ENCODE assay signal across 1 cellular context in the genomic region with DNA sequence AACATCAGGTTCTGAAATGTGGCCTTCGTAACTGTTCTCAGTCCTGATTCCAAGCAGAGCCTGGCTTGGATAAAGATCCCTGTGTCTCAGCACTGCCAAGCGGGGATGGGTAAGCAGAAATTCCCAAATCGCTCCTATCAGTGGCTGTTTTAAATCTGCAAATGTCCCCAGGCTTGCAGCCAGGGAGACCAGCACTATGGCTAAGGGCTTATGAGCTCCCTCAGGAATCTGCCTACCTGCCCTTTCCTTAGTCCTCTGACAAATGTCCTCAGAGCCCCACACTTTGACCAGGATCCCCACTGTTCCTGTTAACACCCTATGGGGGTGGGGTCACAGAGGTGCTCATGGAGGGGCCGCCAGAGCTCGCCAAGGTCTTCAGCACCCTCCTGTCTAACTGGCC.
TF ChIP-seq lines count a peak whose summit lies in the region.

No MANE protein-coding gene starts in this region.

TF ChIP-seq in GM23338, 12 proteins besides CTCF, POLR2A, EP300 and RAD21 (continued from another document):
- TF ChIP-seq, protein P1, sequence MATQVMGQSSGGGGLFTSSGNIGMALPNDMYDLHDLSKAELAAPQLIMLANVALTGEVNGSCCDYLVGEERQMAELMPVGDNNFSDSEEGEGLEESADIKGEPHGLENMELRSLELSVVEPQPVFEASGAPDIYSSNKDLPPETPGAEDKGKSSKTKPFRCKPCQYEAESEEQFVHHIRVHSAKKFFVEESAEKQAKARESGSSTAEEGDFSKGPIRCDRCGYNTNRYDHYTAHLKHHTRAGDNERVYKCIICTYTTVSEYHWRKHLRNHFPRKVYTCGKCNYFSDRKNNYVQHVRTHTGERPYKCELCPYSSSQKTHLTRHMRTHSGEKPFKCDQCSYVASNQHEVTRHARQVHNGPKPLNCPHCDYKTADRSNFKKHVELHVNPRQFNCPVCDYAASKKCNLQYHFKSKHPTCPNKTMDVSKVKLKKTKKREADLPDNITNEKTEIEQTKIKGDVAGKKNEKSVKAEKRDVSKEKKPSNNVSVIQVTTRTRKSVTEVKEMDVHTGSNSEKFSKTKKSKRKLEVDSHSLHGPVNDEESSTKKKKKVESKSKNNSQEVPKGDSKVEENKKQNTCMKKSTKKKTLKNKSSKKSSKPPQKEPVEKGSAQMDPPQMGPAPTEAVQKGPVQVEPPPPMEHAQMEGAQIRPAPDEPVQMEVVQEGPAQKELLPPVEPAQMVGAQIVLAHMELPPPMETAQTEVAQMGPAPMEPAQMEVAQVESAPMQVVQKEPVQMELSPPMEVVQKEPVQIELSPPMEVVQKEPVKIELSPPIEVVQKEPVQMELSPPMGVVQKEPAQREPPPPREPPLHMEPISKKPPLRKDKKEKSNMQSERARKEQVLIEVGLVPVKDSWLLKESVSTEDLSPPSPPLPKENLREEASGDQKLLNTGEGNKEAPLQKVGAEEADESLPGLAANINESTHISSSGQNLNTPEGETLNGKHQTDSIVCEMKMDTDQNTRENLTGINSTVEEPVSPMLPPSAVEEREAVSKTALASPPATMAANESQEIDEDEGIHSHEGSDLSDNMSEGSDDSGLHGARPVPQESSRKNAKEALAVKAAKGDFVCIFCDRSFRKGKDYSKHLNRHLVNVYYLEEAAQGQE (IDR thresholded peaks at IDR 0.05; ENCODE audit: unreplicated experiment): no peak
- no peak for TF ChIP-seq EZH2phosphoT487 (IDR thresholded peaks at IDR 0.05; ENCODE audit: unreplicated experiment)
- no peak for TF ChIP-seq NANOG (IDR thresholded peaks at IDR 0.05; ENCODE audit: borderline replicate concordance)
- TF ChIP-seq, protein P2, sequence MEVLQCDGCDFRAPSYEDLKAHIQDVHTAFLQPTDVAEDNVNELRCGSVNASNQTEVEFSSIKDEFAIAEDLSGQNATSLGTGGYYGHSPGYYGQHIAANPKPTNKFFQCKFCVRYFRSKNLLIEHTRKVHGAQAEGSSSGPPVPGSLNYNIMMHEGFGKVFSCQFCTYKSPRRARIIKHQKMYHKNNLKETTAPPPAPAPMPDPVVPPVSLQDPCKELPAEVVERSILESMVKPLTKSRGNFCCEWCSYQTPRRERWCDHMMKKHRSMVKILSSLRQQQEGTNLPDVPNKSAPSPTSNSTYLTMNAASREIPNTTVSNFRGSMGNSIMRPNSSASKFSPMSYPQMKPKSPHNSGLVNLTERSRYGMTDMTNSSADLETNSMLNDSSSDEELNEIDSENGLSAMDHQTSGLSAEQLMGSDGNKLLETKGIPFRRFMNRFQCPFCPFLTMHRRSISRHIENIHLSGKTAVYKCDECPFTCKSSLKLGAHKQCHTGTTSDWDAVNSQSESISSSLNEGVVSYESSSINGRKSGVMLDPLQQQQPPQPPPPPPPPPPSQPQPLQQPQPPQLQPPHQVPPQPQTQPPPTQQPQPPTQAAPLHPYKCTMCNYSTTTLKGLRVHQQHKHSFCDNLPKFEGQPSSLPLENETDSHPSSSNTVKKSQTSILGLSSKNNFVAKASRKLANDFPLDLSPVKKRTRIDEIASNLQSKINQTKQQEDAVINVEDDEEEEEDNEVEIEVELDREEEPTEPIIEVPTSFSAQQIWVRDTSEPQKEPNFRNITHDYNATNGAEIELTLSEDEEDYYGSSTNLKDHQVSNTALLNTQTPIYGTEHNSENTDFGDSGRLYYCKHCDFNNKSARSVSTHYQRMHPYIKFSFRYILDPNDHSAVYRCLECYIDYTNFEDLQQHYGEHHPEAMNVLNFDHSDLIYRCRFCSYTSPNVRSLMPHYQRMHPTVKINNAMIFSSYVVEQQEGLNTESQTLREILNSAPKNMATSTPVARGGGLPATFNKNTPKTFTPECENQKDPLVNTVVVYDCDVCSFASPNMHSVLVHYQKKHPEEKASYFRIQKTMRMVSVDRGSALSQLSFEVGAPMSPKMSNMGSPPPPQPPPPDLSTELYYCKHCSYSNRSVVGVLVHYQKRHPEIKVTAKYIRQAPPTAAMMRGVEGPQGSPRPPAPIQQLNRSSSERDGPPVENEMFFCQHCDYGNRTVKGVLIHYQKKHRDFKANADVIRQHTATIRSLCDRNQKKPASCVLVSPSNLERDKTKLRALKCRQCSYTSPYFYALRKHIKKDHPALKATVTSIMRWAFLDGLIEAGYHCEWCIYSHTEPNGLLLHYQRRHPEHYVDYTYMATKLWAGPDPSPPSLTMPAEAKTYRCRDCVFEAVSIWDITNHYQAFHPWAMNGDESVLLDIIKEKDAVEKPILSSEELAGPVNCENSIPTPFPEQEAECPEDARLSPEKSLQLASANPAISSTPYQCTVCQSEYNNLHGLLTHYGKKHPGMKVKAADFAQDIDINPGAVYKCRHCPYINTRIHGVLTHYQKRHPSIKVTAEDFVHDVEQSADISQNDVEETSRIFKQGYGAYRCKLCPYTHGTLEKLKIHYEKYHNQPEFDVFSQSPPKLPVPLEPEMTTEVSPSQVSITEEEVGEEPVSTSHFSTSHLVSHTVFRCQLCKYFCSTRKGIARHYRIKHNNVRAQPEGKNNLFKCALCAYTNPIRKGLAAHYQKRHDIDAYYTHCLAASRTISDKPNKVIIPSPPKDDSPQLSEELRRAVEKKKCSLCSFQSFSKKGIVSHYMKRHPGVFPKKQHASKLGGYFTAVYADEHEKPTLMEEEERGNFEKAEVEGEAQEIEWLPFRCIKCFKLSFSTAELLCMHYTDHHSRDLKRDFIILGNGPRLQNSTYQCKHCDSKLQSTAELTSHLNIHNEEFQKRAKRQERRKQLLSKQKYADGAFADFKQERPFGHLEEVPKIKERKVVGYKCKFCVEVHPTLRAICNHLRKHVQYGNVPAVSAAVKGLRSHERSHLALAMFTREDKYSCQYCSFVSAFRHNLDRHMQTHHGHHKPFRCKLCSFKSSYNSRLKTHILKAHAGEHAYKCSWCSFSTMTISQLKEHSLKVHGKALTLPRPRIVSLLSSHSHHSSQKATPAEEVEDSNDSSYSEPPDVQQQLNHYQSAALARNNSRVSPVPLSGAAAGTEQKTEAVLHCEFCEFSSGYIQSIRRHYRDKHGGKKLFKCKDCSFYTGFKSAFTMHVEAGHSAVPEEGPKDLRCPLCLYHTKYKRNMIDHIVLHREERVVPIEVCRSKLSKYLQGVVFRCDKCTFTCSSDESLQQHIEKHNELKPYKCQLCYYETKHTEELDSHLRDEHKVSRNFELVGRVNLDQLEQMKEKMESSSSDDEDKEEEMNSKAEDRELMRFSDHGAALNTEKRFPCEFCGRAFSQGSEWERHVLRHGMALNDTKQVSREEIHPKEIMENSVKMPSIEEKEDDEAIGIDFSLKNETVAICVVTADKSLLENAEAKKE (CRISPR knock-in tag; IDR thresholded peaks at IDR 0.05): no peak
- TF ChIP-seq JUNB (IDR thresholded peaks at IDR 0.05; ENCODE audit: unreplicated experiment): no peak
- TF ChIP-seq ZNF331 (CRISPR knock-in tag; IDR thresholded peaks at IDR 0.05; ENCODE audit: low read depth): no peak
